22 cellular contexts compared by ENCODE assay signal in genomic region chr14:88251650-88252049, GRCh38.
"Had no signal": no experiment of that assay in that cellular context is flagged by ENCODE, and none has a peak within 500 bp of the region (broad histone marks: within the 10 kb centered on the region; RNA-seq: fewer than 3 reads in every experiment).

No MANE protein-coding gene starts in this region.

- H3K4me3 ChIP-seq: K562 had no signal

- H3K4me2 ChIP-seq: KMS-11, SK-N-SH had no signal

- H3K9ac ChIP-seq: KMS-11, SK-N-SH had no signal

- FAIRE-seq: HTR-8/SVneo, K562 had no signal

- DNase-seq: Kasumi-1, MM.1S, NCI-H1092 treated with DMSO at 0.1 percent for 48 hours, NCI-H1436, NCI-H187, NCI-H2029, NCI-H2081 treated with DMSO at 0.1 percent for 48 hours, NCI-H2171, NCI-H226, NCI-H446, NCI-H510A, NCI-H526, NCI-H82, SHP77, SK-N-SH, SW 1271 had no signal

- H3K9me2 ChIP-seq: SK-N-SH had no signal

- ATAC-seq: K562, Panc1 had no signal

- H3K9me3 ChIP-seq: SK-N-SH had no signal

- H3K27ac ChIP-seq: HL-60, KMS-11, RWPE1 had no signal
